Comparison of ENCODE assay signal across 1 cellular context in genomic region chr14:81980601-81981310, GRCh38.
TF ChIP-seq lines count a peak whose summit lies in the region.

No MANE protein-coding gene starts in this region.

TF ChIP-seq in HepG2, 621 proteins besides CTCF, POLR2A, EP300 and RAD21 (continued from another document):
- TF ChIP-seq TIGD3 (CRISPR knock-in tag; IDR thresholded peaks at IDR 0.05; ENCODE audit: borderline replicate concordance) (no peak), KDM6A (CRISPR knock-in tag; IDR thresholded peaks at IDR 0.05; ENCODE audit: low read depth) (no peak), FOXA1 (IDR thresholded peaks at IDR 0.05) (no peak), FOXA1 (CRISPR knock-in tag; IDR thresholded peaks at IDR 0.05) (0 out of 2 replicates have a peak, but pooled peaks have one; percentile 4), REXO4 (CRISPR knock-in tag; IDR thresholded peaks at IDR 0.05; ENCODE audit: borderline replicate concordance) (no peak), PAXIP1 (CRISPR knock-in tag; conservative IDR thresholded peaks at IDR 0.05) (0 out of 2 replicates have a peak, but pooled peaks have one; percentile 35), ZNF101 (CRISPR knock-in tag; IDR thresholded peaks at IDR 0.05; ENCODE audit: borderline replicate concordance, low read depth) (no peak), TBL1XR1 (IDR thresholded peaks at IDR 0.05; ENCODE audit: borderline replicate concordance, low read length, partially characterized antibody) (no peak), ZNF280B (CRISPR knock-in tag; IDR thresholded peaks at IDR 0.05; ENCODE audit: borderline replicate concordance) (no peak), STAG1 (CRISPR knock-in tag; IDR thresholded peaks at IDR 0.05) (no peak), ZNF788 (CRISPR knock-in tag; IDR thresholded peaks at IDR 0.05; ENCODE audit: borderline replicate concordance) (no peak), RBAK (CRISPR knock-in tag; IDR thresholded peaks at IDR 0.05) (no peak), ZNF484 (CRISPR knock-in tag; IDR thresholded peaks at IDR 0.05; ENCODE audit: borderline replicate concordance, low read depth) (no peak), ZSCAN5A (CRISPR knock-in tag; IDR thresholded peaks at IDR 0.05; ENCODE audit: borderline replicate concordance) (0 out of 2 replicates have a peak, but pooled peaks have one; percentile 23), ZNF510 (CRISPR knock-in tag; IDR thresholded peaks at IDR 0.05; ENCODE audit: low read depth) (no peak), MAFK (conservative IDR thresholded peaks at IDR 0.05 in 1 of 2, IDR thresholded peaks at IDR 0.05 in 1 of 2; ENCODE audit: low read length in 2 of 2) (peak; percentile 68 to 74), SYNCRIP (IDR thresholded peaks at IDR 0.05; ENCODE audit: insufficient read depth, low read depth, low read length) (no peak), CEBPZ (IDR thresholded peaks at IDR 0.05; ENCODE audit: low read length) (no peak), KLF13 (CRISPR knock-in tag; IDR thresholded peaks at IDR 0.05) (no peak), ELK4 (CRISPR knock-in tag; IDR thresholded peaks at IDR 0.05; ENCODE audit: borderline replicate concordance) (no peak), ZNF644 (CRISPR knock-in tag; IDR thresholded peaks at IDR 0.05; ENCODE audit: low read depth) (0 out of 2 replicates have a peak, but pooled peaks have one; percentile 27), SOX6 (IDR thresholded peaks at IDR 0.05) (no peak), SOX6 (CRISPR knock-in tag; IDR thresholded peaks at IDR 0.05) (peak; percentile 45; the same call in 1 of the 2 replicates), KDM3A (CRISPR knock-in tag; IDR thresholded peaks at IDR 0.05; ENCODE audit: low read depth) (no peak), SKIL (CRISPR knock-in tag; IDR thresholded peaks at IDR 0.05; ENCODE audit: borderline replicate concordance) (no peak)
